In genomic region chr15:40436892-40437753, GRCh38 we compare ENCODE assay signal across 6 cellular contexts. TPM values are rescaled to one million over a fixed set of nuclear protein-coding genes. Genes with fewer than 3 reads are reported as not detected.
DNase-seq lines count a peak whose midpoint lies in the region; TF ChIP-seq lines count a peak whose summit lies in the region.
"Had no signal": no experiment of that assay in that cellular context is flagged by ENCODE, and none has a peak within 500 bp of the region (broad histone marks: within the 10 kb centered on the region; RNA-seq: fewer than 3 reads in every experiment).

No MANE protein-coding gene starts in this region.

- intact Hi-C loops in dorsolateral prefrontal cortex (cut with DNase I) (loop anchor here in 1 of 2 donors (10.0 kb wide), 1 partner anchor 392 kb away; no protein-coding TSS in a partner anchor), sigmoid colon (cut with DNase I) (no loop called here)

- 20 to 37% methylated on average over 17 of the region's 17 CpGs for WGBS in sigmoid colon, 2 donors

- no peaks in the 10 kb centered on the region for H3K9me3 ChIP-seq in NT2/D1 (ENCODE audit: insufficient read depth, low read length)
- no peaks in the 10 kb centered on the region for H3K9me3 ChIP-seq in sigmoid colon

- no peak for TF ChIP-seq POLR2A in sigmoid colon (IDR thresholded peaks at IDR 0.05)

- H3K27ac ChIP-seq in dorsolateral prefrontal cortex: peak overlapping the region in 1 of 59 donors; percentile 44
- no peak overlapping the region for H3K27ac ChIP-seq in sigmoid colon

- H3K9ac ChIP-seq in NT2/D1 (ENCODE audit: insufficient read length, low read depth): peak overlapping the region; percentile 83

- DNase-seq in NT2/D1 (ENCODE audit: low read depth, low spot score): no peak
- DNase-seq in dorsolateral prefrontal cortex: no peak
- no peak for DNase-seq in sigmoid colon
- no peak for DNase-seq in glomerular visceral epithelial cell (ENCODE audit: extremely low spot score)
- DNase-seq in superior temporal gyrus (ENCODE audit: extremely low spot score): no peak
- DNase-seq: MV-4-11 had no signal

- no peaks in the 10 kb centered on the region for H3K36me3 ChIP-seq in NT2/D1 (ENCODE audit: insufficient read depth, insufficient read length, low read length)
- H3K36me3 ChIP-seq in sigmoid colon: no peaks in the 10 kb centered on the region

- H3K4me3 ChIP-seq in NT2/D1 (ENCODE audit: insufficient read length, low read depth): peak overlapping the region; percentile 53
- H3K4me3 ChIP-seq in dorsolateral prefrontal cortex: peak overlapping the region in 57 of 59 donors; percentile 21 to 68 (median 48)
- peak overlapping the region; percentile 8 to 48 (median 42) for H3K4me3 ChIP-seq in sigmoid colon

- H3K27me3 ChIP-seq in NT2/D1 (ENCODE audit: insufficient read depth, insufficient read length) (peaks cover 21% of the 10 kb centered on the region), dorsolateral prefrontal cortex (peaks cover 0 to 12% (median 0%) of the 10 kb centered on the region in 45 donors), sigmoid colon (peaks cover 15 to 33% (median 25%) of the 10 kb centered on the region in 3 donors)

- TF ChIP-seq CTCF in dorsolateral prefrontal cortex (IDR thresholded peaks at IDR 0.05 in 54 of 56, conservative IDR thresholded peaks at IDR 0.05 in 2 of 56; ENCODE audit: low read depth in 1 of 56, partially characterized antibody in 56 of 56) (no peak), sigmoid colon (IDR thresholded peaks at IDR 0.05) (no peak)

- peaks cover 16% of the 10 kb centered on the region for H3K4me1 ChIP-seq in NT2/D1 (ENCODE audit: insufficient read depth, insufficient read length)
- peaks cover 0 to 37% (median 34%) of the 10 kb centered on the region in 4 donors for H3K4me1 ChIP-seq in sigmoid colon

- no peak for TF ChIP-seq EP300 in sigmoid colon (IDR thresholded peaks at IDR 0.05)

RNA-seq across cellular contexts. Expression of gene BAHD1, which starts 3.6 kb away (rescaled TPM):
- total RNA-seq in dorsolateral prefrontal cortex: 10 to 100 TPM; 16.2 to 33.8 (median 21.3) TPM
- 10 to 100 TPM in 1 of 4 donors, 1 to 10 TPM in 3; 7.7 to 16.3 (median 9.3) TPM for total RNA-seq in sigmoid colon
- polyA plus RNA-seq in sigmoid colon: 10 to 100 TPM in 2 of 3 donors, 1 to 10 TPM in 1; 9.6 to 20.2 (median 14.1) TPM

RNA-seq across cellular contexts. Expression of gene IVD, which starts 31.5 kb away (rescaled TPM):
- total RNA-seq in dorsolateral prefrontal cortex: 100 to 1,000 TPM in 22 of 120 experiments, 10 to 100 TPM in 98; 64.9 to 126 (median 91.0) TPM
- total RNA-seq in sigmoid colon: 10 to 100 TPM; 33.2 to 59.9 (median 55.4) TPM
- 10 to 100 TPM; 28.8 to 56.0 (median 33.1) TPM for polyA plus RNA-seq in sigmoid colon

RNA-seq across cellular contexts. Expression of gene CHST14, which starts 33.7 kb away (rescaled TPM):
- total RNA-seq in dorsolateral prefrontal cortex (1 to 10 TPM; 2.2 to 8.4 (median 3.9) TPM), sigmoid colon (10 to 100 TPM in 1 of 4 donors, 1 to 10 TPM in 3; 6.4 to 10.2 (median 7.4) TPM)
- polyA plus RNA-seq in sigmoid colon: 1 to 10 TPM; 1.2 to 6.2 (median 1.2) TPM

RNA-seq across cellular contexts. Expression of gene KNSTRN, which starts 54.6 kb away (rescaled TPM):
- 10 to 100 TPM; 11.7 to 44.5 (median 19.1) TPM for total RNA-seq in dorsolateral prefrontal cortex
- total RNA-seq in sigmoid colon: 10 to 100 TPM in 1 of 4 donors, 1 to 10 TPM in 3; 5.0 to 13.8 (median 6.6) TPM
- 10 to 100 TPM in 1 of 3 donors, 1 to 10 TPM in 2; 6.0 to 18.9 (median 9.5) TPM for polyA plus RNA-seq in sigmoid colon
